1 cellular context compared by ENCODE assay signal in the genomic region with DNA sequence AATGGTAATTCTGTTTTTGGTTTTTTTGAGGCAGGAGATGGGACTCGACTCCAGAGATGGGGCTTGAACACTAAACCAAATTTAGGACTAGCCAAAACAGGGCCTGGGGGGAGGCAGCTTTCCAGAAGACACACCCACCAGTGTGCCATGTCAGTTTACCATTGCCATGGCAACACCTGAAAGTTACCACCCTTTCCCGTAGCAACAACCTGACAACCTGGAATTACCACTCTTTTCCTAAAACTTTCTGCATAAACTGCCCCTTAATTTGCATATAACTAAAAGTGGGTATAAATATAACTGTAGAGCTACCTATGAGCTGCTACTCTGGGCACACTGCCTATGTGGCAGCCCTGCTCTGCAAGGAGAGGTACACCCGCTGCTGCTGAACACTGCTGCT.
A peak's percentile ranks its signal among the peaks of the same experiment; 100 is the strongest.
TF ChIP-seq lines count a peak whose summit lies in the region.

No MANE protein-coding gene starts in this region.

TF ChIP-seq in K562, 482 proteins besides CTCF, POLR2A, EP300 and RAD21:
- TF ChIP-seq RFX1 (IDR thresholded peaks at IDR 0.05) (peak; percentile 66), ASH1L (IDR thresholded peaks at IDR 0.05; ENCODE audit: borderline replicate concordance, low read depth, partially characterized antibody) (no peak)
- TF ChIP-seq, protein P1, sequence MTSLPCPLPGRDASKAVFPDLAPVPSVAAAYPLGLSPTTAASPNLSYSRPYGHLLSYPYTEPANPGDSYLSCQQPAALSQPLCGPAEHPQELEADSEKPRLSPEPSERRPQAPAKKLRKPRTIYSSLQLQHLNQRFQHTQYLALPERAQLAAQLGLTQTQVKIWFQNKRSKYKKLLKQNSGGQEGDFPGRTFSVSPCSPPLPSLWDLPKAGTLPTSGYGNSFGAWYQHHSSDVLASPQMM (CRISPR knock-in tag; IDR thresholded peaks at IDR 0.05): no peak
